ENCODE assay signal across 2 cellular contexts in genomic region chr19:48220784-48221183, GRCh38.
A peak's percentile ranks its signal among the peaks of the same experiment; 100 is the strongest.
TF ChIP-seq lines count a peak whose summit lies in the region.

No MANE protein-coding gene starts in this region.

TF ChIP-seq in HEK293, 187 proteins besides CTCF, POLR2A, EP300 and RAD21:
- TF ChIP-seq ZNF366 (tag by site-specific recombination; conservative IDR thresholded peaks at IDR 0.05) = peak; percentile 90

TF ChIP-seq in HepG2, 621 proteins besides CTCF, POLR2A, EP300 and RAD21:
- peak; percentile 38 for TF ChIP-seq SRSF9 (IDR thresholded peaks at IDR 0.05; ENCODE audit: borderline replicate concordance, insufficient read depth, low read depth, low read length, poor library complexity, severe bottlenecking)
